ENCODE assay signal across 8 cellular contexts in the genomic region with DNA sequence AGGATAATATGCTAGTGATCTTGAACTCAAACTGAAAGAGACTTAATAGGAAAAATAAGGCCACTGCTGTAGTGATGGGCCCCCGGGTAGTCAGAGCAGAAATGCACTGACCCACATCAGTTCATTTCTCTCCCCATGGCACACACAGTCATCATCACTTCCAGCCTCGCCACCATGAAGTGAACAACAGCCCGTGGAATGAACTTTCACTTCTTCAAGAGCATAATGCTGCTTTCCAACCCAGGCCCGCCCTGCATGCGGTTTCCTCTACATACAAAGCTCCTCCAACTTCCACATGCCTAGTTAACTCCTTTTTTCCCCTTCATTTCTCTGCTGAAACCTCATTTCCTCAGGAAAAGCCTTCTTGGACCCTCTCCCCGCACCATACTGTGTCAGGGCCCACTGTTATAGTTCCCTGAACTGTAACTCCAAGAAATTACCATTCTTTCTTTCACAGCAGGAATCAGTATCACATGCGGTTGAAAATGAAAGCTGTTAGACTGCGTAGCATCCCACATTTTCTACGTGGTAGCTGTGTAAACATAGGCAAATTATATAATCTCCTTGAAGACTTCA.
DNase-seq lines count a peak whose midpoint lies in the region; ATAC-seq and TF ChIP-seq lines count a peak whose summit lies in the region.

No MANE protein-coding gene starts in this region.

- H3K27ac ChIP-seq in spleen = peak overlapping the region; percentile 11 to 85 (median 80)

- peak overlapping the region; percentile 24 for H3K4me3 ChIP-seq in MG63
- H3K4me3 ChIP-seq in spleen = peak overlapping the region in 7 of 8 donors; percentile 9 to 64 (median 29)

- in situ Hi-C loops in ACHN (cut with HindIII; ENCODE audit: low pct_ligation_motif_present, low pct_unique_long_range_greater_than_20kb, low sequenced_read_pairs) = no loop called here

- no peak for TF ChIP-seq CTCF in spleen (IDR thresholded peaks at IDR 0.05 in 8 of 11, conservative IDR thresholded peaks at IDR 0.05 in 3 of 11)

- TF ChIP-seq POLR2A in spleen (IDR thresholded peaks at IDR 0.05) = no peak

- ATAC-seq in GM21786 (IDR thresholded peaks at IDR 0.05; ENCODE audit: unreplicated experiment) (peak; percentile 66), Right ventricle myocardium superior (ENCODE audit: poor library complexity) (peak; percentile 83)

- peaks cover 0 to 24% (median 18%) of the 10 kb centered on the region in 6 donors for H3K4me1 ChIP-seq in spleen

- H3K36me3 ChIP-seq in MG63 (no peaks in the 10 kb centered on the region), spleen (no peaks in the 10 kb centered on the region)

- intact Hi-C loops in Right ventricle myocardium superior (cut with DNase I) = no loop called here
- intact Hi-C loops in spleen (cut with DNase I; ENCODE audit: low total_unique reads) = no loop called here

- 6 to 15% (median 8%) methylated on average over 9 of the region's 9 CpGs for WGBS in spleen, 5 donors

- no peaks in the 10 kb centered on the region for H3K27me3 ChIP-seq in MG63
- no peaks in the 10 kb centered on the region for H3K27me3 ChIP-seq in spleen (replicated peaks in 1 of 7)

- peak; percentile 60 for DNase-seq in GM03348 (ENCODE audit: low spot score)
- DNase-seq in MG63 = peak; percentile 51
- peak; percentile 29 for DNase-seq in activated T-cell treated with anti-CD3 and anti-CD28 coated beads for 48 hours (ENCODE audit: low read depth)
- DNase-seq in Right ventricle myocardium superior = peak; percentile 73
- DNase-seq in spleen = peak; percentile 81
- DNase-seq in ACHN = no peak
- no peak for DNase-seq in NCI-H510A (lab: John Stamatoyannopoulos, UW)

- H3K9me3 ChIP-seq in MG63 = no peaks in the 10 kb centered on the region
- H3K9me3 ChIP-seq in spleen = no peaks in the 10 kb centered on the region

Comparison
In these comparisons a context has a peak if more than half of its experiments do, and no peak if none do; other contexts are left out.
1. DNase-seq: peak in GM03348 (single experiment), MG63 (single experiment), activated T-cell treated with anti-CD3 and anti-CD28 coated beads for 48 hours (single experiment), Right ventricle myocardium superior (single experiment) and spleen (single experiment); none in ACHN (single experiment) and NCI-H510A (single experiment).